Comparison of ENCODE assay signal across 1 cellular context in the genomic region with DNA sequence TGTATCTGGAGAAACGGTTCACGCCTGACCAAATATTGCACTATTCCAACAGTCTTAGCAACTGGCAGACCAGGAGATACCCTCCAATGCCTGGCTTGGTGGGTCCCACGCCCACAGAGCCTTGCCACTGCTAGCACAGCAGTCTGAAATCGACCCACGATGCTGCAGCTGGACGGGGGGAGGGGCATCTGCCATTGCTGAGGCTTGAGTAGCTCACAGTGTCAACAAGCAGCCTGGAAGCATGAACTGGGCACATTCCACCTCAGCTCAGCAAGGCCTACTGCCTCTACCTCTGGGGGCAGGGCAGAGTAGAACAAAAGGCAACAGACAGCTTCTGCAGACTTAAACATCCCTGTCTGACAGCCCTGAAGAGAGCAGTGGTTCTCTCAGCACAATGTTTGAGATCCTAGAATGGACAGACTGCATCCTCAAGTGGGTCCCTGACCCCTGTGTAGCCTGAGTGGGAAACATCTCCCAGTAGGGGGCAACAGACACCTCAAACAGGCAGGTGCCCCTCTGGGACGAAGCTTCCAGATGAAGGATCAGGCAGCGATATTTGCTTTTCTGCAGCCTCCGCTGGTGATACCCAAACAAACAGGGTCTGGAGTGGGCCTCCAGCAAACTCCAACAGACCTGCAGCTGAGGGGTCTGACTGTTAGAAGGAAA.
TF ChIP-seq lines count a peak whose summit lies in the region.

No MANE protein-coding gene starts in this region.

TF ChIP-seq in HEK293, 187 proteins besides CTCF, POLR2A, EP300 and RAD21 (continued from another document):
- TF ChIP-seq, protein P1, sequence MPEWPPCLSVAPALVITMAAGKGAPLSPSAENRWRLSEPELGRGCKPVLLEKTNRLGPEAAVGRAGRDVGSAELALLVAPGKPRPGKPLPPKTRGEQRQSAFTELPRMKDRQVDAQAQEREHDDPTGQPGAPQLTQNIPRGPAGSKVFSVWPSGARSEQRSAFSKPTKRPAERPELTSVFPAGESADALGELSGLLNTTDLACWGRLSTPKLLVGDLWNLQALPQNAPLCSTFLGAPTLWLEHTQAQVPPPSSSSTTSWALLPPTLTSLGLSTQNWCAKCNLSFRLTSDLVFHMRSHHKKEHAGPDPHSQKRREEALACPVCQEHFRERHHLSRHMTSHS (tag by site-specific recombination; IDR thresholded peaks at IDR 0.05), result no peak
- TF ChIP-seq ZNF221 (tag by site-specific recombination; IDR thresholded peaks at IDR 0.05; ENCODE audit: borderline replicate concordance) (no peak), ZNF280D (tag by site-specific recombination; IDR thresholded peaks at IDR 0.05) (no peak), EGR2 (tag by site-specific recombination; IDR thresholded peaks at IDR 0.05; ENCODE audit: low read depth) (peak; percentile 48; the same call in 1 of the 2 replicates), ZNF514 (tag by site-specific recombination; IDR thresholded peaks at IDR 0.05) (no peak), GLI4 (tag by site-specific recombination; IDR thresholded peaks at IDR 0.05) (no peak), REPIN1 (tag by site-specific recombination; IDR thresholded peaks at IDR 0.05; ENCODE audit: low read depth) (no peak), ZNF23 (tag by site-specific recombination; IDR thresholded peaks at IDR 0.05; ENCODE audit: borderline replicate concordance) (no peak), ZNF792 (tag by site-specific recombination; IDR thresholded peaks at IDR 0.05) (no peak), ZNF132 (tag by site-specific recombination; IDR thresholded peaks at IDR 0.05; ENCODE audit: borderline replicate concordance) (no peak), YY2 (tag by site-specific recombination; IDR thresholded peaks at IDR 0.05) (peak; percentile 35; the same call in 1 of the 2 replicates), ZNF654 (tag by site-specific recombination; IDR thresholded peaks at IDR 0.05; ENCODE audit: low read depth) (0 out of 2 replicates have a peak, but pooled peaks have one; percentile 5), ZNF776 (tag by site-specific recombination; IDR thresholded peaks at IDR 0.05; ENCODE audit: borderline replicate concordance) (no peak), ZFHX2 (tag by site-specific recombination; conservative IDR thresholded peaks at IDR 0.05) (peak; percentile 77), ZNF549 (tag by site-specific recombination; IDR thresholded peaks at IDR 0.05) (peak; percentile 68), ZSCAN18 (tag by site-specific recombination; IDR thresholded peaks at IDR 0.05) (no peak), TRIM28 (IDR thresholded peaks at IDR 0.05; ENCODE audit: borderline replicate concordance, low read length) (no peak), ZNF121 (tag by site-specific recombination; IDR thresholded peaks at IDR 0.05) (no peak), ZFP69B (tag by site-specific recombination; IDR thresholded peaks at IDR 0.05) (peak; percentile 46; the same call in 1 of the 2 replicates), REST (tag by site-specific recombination; IDR thresholded peaks at IDR 0.05) (no peak)
